Comparison of ENCODE assay signal across 35 cellular contexts in genomic region chr6:3316818-3317217, GRCh38.
"Had no signal": no experiment of that assay in that cellular context is flagged by ENCODE, and none has a peak within 500 bp of the region (broad histone marks: within the 10 kb centered on the region; RNA-seq: fewer than 3 reads in every experiment).

No MANE protein-coding gene starts in this region.

- DNase-seq: activated CD4-positive, alpha-beta memory T cell treated with anti-CD3 and anti-CD28 coated beads for 36 hours; activated CD4-positive, alpha-beta T cell treated with anti-CD3 and anti-CD28 coated beads for 36 hours; activated CD4-positive, alpha-beta T cell treated with anti-CD3 and anti-CD28 coated beads, Interleukin-2, amount 10 ng/mL, durations not matched to agents 24 days and 14 days; activated CD4-positive, CD25-positive, alpha-beta regulatory T cell; activated CD4-positive, CD25-positive, alpha-beta regulatory T cell treated with anti-CD3 and anti-CD28 coated beads, Interleukin-2, amount 50 U/mL, for 72 hours; activated CD8-positive, alpha-beta T cell treated with anti-CD3 and anti-CD28 coated beads, Interleukin-2, amount 10 ng/mL, durations not matched to agents 7 days and 5 days; activated effector memory CD4-positive, alpha-beta T cell treated with Interleukin-2 at 50 U/mL for 16 hours; activated gamma-delta T cell treated with Interleukin-2 at 50 U/mL for 16 hours; activated naive CD4-positive, alpha-beta T cell treated with Interleukin-2 at 50 U/mL for 16 hours; activated naive CD8-positive, alpha-beta T cell treated with anti-CD3 and anti-CD28 coated beads for 36 hours; activated naive CD8-positive, alpha-beta T cell treated with anti-CD3 and anti-CD28 coated beads, Interleukin-2, amount 50 U/mL, for 24 hours; activated T-cell treated with anti-CD3 and anti-CD28 coated beads, Interleukin-2, amount 50 U/mL, for 4 hours; amygdala; aorta; body of pancreas; central memory CD4-positive, alpha-beta T cell; cerebellar nuclear complex; cortex of kidney; dermis blood vessel endothelial cell; effector CD4-positive, alpha-beta T cell; effector memory CD8-positive, alpha-beta T cell; foreskin keratinocyte; gastrocnemius medialis; heart right ventricle; T-helper 1 cell; T-helper 17 cell; T1000 had no signal

- H3K36me3 ChIP-seq: adrenal gland, breast epithelium, cardiac muscle cell, esophagus muscularis mucosa, gastrocnemius medialis, heart right ventricle had no signal

- ATAC-seq: activated CD4-positive, alpha-beta T cell treated with anti-CD3 and anti-CD28 coated beads for 36 hours; activated CD8-positive, alpha-beta T cell treated with anti-CD3 and anti-CD28 coated beads, Interleukin-2, amount 10 ng/mL, durations not matched to agents 7 days and 5 days; activated naive CD8-positive, alpha-beta T cell treated with anti-CD3 and anti-CD28 coated beads, Interleukin-2, amount 50 U/mL, for 24 hours; activated T-cell treated with anti-CD3 and anti-CD28 coated beads, Interleukin-2, amount 50 U/mL, for 4 hours; activated T-helper 17 cell treated with anti-CD3 and anti-CD28 coated beads, Interleukin-2, amount 50 U/mL, for 72 hours; body of pancreas; effector memory CD8-positive, alpha-beta T cell; foreskin keratinocyte; gastrocnemius medialis; heart right ventricle; T-helper 17 cell had no signal

- H3K36me3 Mint-ChIP-seq: activated CD4-positive, alpha-beta memory T cell treated with anti-CD3 and anti-CD28 coated beads for 36 hours; activated naive CD8-positive, alpha-beta T cell treated with anti-CD3 and anti-CD28 coated beads for 36 hours had no signal

- FAIRE-seq: endometrium had no signal

- H3K27ac Mint-ChIP-seq: activated CD4-positive, alpha-beta memory T cell treated with anti-CD3 and anti-CD28 coated beads for 36 hours; activated CD4-positive, alpha-beta T cell treated with anti-CD3 and anti-CD28 coated beads for 36 hours; activated CD4-positive, alpha-beta T cell treated with anti-CD3 and anti-CD28 coated beads, Interleukin-2, amount 10 ng/mL, durations not matched to agents 24 days and 14 days; activated CD8-positive, alpha-beta T cell treated with anti-CD3 and anti-CD28 coated beads, Interleukin-2, amount 10 ng/mL, durations not matched to agents 7 days and 5 days; activated naive CD4-positive, alpha-beta T cell treated with anti-CD3 and anti-CD28 coated beads, Interleukin-2, amount 50 U/mL, for 24 hours; activated naive CD8-positive, alpha-beta T cell treated with anti-CD3 and anti-CD28 coated beads for 36 hours; activated naive CD8-positive, alpha-beta T cell treated with anti-CD3 and anti-CD28 coated beads, Interleukin-2, amount 50 U/mL, for 24 hours; activated T-helper 17 cell treated with anti-CD3 and anti-CD28 coated beads, Interleukin-2, amount 50 U/mL, for 72 hours; effector memory CD8-positive, alpha-beta T cell; T-helper 2 cell treated with Interferon-gamma antibody and Interleukin-4, amounts not matched to agents 5 μg/mL and 100 μg/mL, for 36 hours had no signal

- H3K4me3 Mint-ChIP-seq: activated CD4-positive, alpha-beta memory T cell treated with anti-CD3 and anti-CD28 coated beads for 36 hours; activated CD4-positive, alpha-beta T cell treated with anti-CD3 and anti-CD28 coated beads for 36 hours; activated CD4-positive, alpha-beta T cell treated with anti-CD3 and anti-CD28 coated beads, Interleukin-2, amount 10 ng/mL, durations not matched to agents 24 days and 14 days; activated CD8-positive, alpha-beta T cell treated with anti-CD3 and anti-CD28 coated beads, Interleukin-2, amount 10 ng/mL, durations not matched to agents 7 days and 5 days; activated naive CD4-positive, alpha-beta T cell treated with anti-CD3 and anti-CD28 coated beads, Interleukin-2, amount 50 U/mL, for 24 hours; activated naive CD8-positive, alpha-beta T cell treated with anti-CD3 and anti-CD28 coated beads for 36 hours; activated naive CD8-positive, alpha-beta T cell treated with anti-CD3 and anti-CD28 coated beads, Interleukin-2, amount 50 U/mL, for 24 hours; activated T-cell treated with anti-CD3 and anti-CD28 coated beads, Interleukin-2, amount 50 U/mL, for 4 hours; activated T-helper 17 cell treated with anti-CD3 and anti-CD28 coated beads, Interleukin-2, amount 50 U/mL, for 72 hours; effector memory CD8-positive, alpha-beta T cell; T-helper 17 cell; T-helper 2 cell treated with Interferon-gamma antibody and Interleukin-4, amounts not matched to agents 5 μg/mL and 100 μg/mL, for 36 hours had no signal

- H3K9me3 ChIP-seq: adrenal gland, body of pancreas, breast epithelium, esophagus muscularis mucosa, gastrocnemius medialis, heart right ventricle had no signal

- H3K4me1 ChIP-seq: adrenal gland, breast epithelium, foreskin keratinocyte had no signal

- H3K9me3 Mint-ChIP-seq: activated CD4-positive, alpha-beta memory T cell treated with anti-CD3 and anti-CD28 coated beads for 36 hours; activated CD4-positive, alpha-beta T cell treated with anti-CD3 and anti-CD28 coated beads, Interleukin-2, amount 10 ng/mL, durations not matched to agents 24 days and 14 days; activated naive CD4-positive, alpha-beta T cell treated with anti-CD3 and anti-CD28 coated beads, Interleukin-2, amount 50 U/mL, for 24 hours; activated naive CD8-positive, alpha-beta T cell treated with anti-CD3 and anti-CD28 coated beads for 36 hours; activated naive CD8-positive, alpha-beta T cell treated with anti-CD3 and anti-CD28 coated beads, Interleukin-2, amount 50 U/mL, for 24 hours; activated T-cell treated with anti-CD3 and anti-CD28 coated beads, Interleukin-2, amount 50 U/mL, for 4 hours; activated T-helper 17 cell treated with anti-CD3 and anti-CD28 coated beads, Interleukin-2, amount 50 U/mL, for 72 hours; effector memory CD8-positive, alpha-beta T cell; T-helper 2 cell treated with Interferon-gamma antibody and Interleukin-4, amounts not matched to agents 5 μg/mL and 100 μg/mL, for 36 hours had no signal

- H3K27me3 ChIP-seq: adrenal gland, body of pancreas, breast epithelium, cardiac muscle cell, esophagus muscularis mucosa, foreskin keratinocyte, gastrocnemius medialis, heart right ventricle had no signal

- H3K4me3 ChIP-seq: adrenal gland, body of pancreas, breast epithelium, cardiac muscle cell, esophagus muscularis mucosa, gastrocnemius medialis, heart right ventricle had no signal

- H3K27me3 Mint-ChIP-seq: activated naive CD4-positive, alpha-beta T cell treated with anti-CD3 and anti-CD28 coated beads, Interleukin-2, amount 50 U/mL, for 24 hours; activated naive CD8-positive, alpha-beta T cell treated with anti-CD3 and anti-CD28 coated beads for 36 hours had no signal

- H3K27ac ChIP-seq: adrenal gland, body of pancreas, breast epithelium, cardiac muscle cell, esophagus muscularis mucosa, foreskin keratinocyte, gastrocnemius medialis, heart right ventricle had no signal
